Comparison of ENCODE assay signal across 8 cellular contexts in the genomic region with DNA sequence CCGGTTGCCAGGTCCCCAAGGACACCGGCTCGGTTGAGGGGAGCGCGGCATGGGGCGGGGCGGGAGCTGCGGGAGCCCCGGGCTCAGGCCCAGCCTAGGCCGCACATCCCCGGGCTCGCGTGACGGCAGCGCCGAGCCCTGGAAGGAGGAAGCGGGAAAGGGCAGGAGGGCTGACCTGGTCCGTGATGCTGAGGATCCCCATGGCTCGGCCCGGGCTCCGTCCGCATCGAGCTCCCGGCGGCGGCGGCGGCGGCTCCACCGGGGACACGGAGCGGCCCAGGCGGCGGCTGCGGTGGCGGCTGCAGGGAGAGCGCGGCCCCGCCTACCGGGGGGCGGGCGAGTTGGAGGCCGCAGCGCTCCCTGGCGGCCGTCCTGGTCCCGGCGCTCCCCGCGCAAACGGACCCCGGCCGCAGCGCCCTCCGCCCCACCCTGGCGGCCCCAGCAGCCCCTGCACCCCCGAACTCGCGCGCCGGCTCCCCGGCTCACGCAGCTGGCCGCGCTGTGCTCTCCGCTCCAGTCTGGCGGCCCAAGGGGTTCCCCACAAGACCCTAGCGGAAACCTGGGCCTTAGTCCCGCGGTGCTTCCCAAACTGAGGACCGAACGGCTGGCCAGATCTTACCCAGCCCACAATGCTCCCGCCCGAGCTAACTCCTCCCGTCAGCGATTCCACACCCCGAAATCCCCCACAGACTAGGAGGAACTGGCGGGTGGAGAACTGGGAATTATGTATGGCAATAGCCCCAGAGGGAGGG. TPM values are rescaled to one million over a fixed set of nuclear protein-coding genes. Genes with fewer than 3 reads are reported as not detected.
DNase-seq lines count a peak whose midpoint lies in the region; ATAC-seq and TF ChIP-seq lines count a peak whose summit lies in the region.

A gene (minus strand): TSS at position 317 of the 752 bp plus-strand sequence. CDS start 115 bp downstream, at position 202.

- POLR2A ChIA-PET in activated CD4-positive, alpha-beta memory T cell treated with anti-CD3 and anti-CD28 coated beads for 36 hours (lab: Charles Lee) = interaction anchor here (0.6 to 1.8 kb wide), 7 partner anchors 8 to 140 kb away, joined by 3 to 10 read pairs (median 4); a partner anchor contains a TSS

- H3K27me3 Mint-ChIP-seq in activated CD4-positive, alpha-beta memory T cell treated with anti-CD3 and anti-CD28 coated beads for 36 hours = no peaks in the 10 kb centered on the region

- H3K27ac ChIP-seq in C4-2B (peak within 1 kb of the TSS; percentile 80), lower lobe of right lung (peak within 1 kb of the TSS; percentile 86)

- ATAC-seq in HG03432 (IDR thresholded peaks at IDR 0.05; ENCODE audit: unreplicated experiment) = peak; percentile 92
- peak; percentile 98 for ATAC-seq in lower lobe of right lung

- peaks cover 19% of the 10 kb centered on the region for H3K4me1 Mint-ChIP-seq in activated CD4-positive, alpha-beta memory T cell treated with anti-CD3 and anti-CD28 coated beads for 36 hours (ENCODE audit: low read depth)

- H3K36me3 Mint-ChIP-seq in activated CD4-positive, alpha-beta memory T cell treated with anti-CD3 and anti-CD28 coated beads for 36 hours = peaks cover 12% of the 10 kb centered on the region

- H3K9me3 Mint-ChIP-seq in activated CD4-positive, alpha-beta memory T cell treated with anti-CD3 and anti-CD28 coated beads for 36 hours = no peaks in the 10 kb centered on the region

- peak within 1 kb of the TSS; percentile 96 for H3K4me3 ChIP-seq in lower lobe of right lung

- H3K27me3 ChIP-seq in lower lobe of right lung (ENCODE audit: low read depth) = no peaks in the 10 kb centered on the region

- peaks cover 31% of the 10 kb centered on the region for H3K4me1 ChIP-seq in lower lobe of right lung

- DNase-seq in GM19238 (ENCODE audit: insufficient read length, low spot score) (peak; percentile 94), NCI-H526 (lab: John Stamatoyannopoulos, UW) (peak; percentile 51 to 84), ecto neural progenitor cell (ENCODE audit: low spot score) (peak; percentile 93), lower lobe of right lung (peak; percentile 83)
- peak; percentile 82 for DNase-seq in activated CD4-positive, alpha-beta memory T cell treated with anti-CD3 and anti-CD28 coated beads for 36 hours
- DNase-seq in stimulated activated CD4-positive, alpha-beta T cell treated with anti-CD3 and anti-CD28 coated beads, TNF-alpha, amount 100 ng/mL, for 1 hour (ENCODE audit: low read depth in 3 of 3, low spot score in 1 of 3) = peak; percentile 34 to 74 (median 55)

- H3K4me3 Mint-ChIP-seq in activated CD4-positive, alpha-beta memory T cell treated with anti-CD3 and anti-CD28 coated beads for 36 hours = peak within 1 kb of the TSS; percentile 87

- TF ChIP-seq CTCF in C4-2B (conservative IDR thresholded peaks at IDR 0.05) (peak; percentile 96), lower lobe of right lung (IDR thresholded peaks at IDR 0.05) (peak; percentile 70)

- H3K9me3 ChIP-seq in lower lobe of right lung = no peaks in the 10 kb centered on the region

- peak within 1 kb of the TSS; percentile 81 for H3K27ac Mint-ChIP-seq in activated CD4-positive, alpha-beta memory T cell treated with anti-CD3 and anti-CD28 coated beads for 36 hours

- peaks cover 34% of the 10 kb centered on the region for H3K36me3 ChIP-seq in lower lobe of right lung

- intact Hi-C loops in activated CD4-positive, alpha-beta memory T cell treated with anti-CD3 and anti-CD28 coated beads for 36 hours (cut with micrococcal nuclease) = loop anchor here (1.0 to 5.0 kb wide), 5 partner anchors 8 to 139 kb away; a partner anchor contains a TSS
- intact Hi-C loops in lower lobe of right lung (cut with DNase I) = no loop called here

- CTCF ChIA-PET in activated CD4-positive, alpha-beta memory T cell treated with anti-CD3 and anti-CD28 coated beads for 36 hours (lab: Charles Lee) = interaction anchor here (0.6 to 4.6 kb wide), 39 partner anchors 8 to 529 kb away, joined by 3 to 21 read pairs (median 5); a partner anchor contains a TSS

RNA-seq across cellular contexts. Expression of the gene that starts here (rescaled TPM):
- total RNA-seq in activated CD4-positive, alpha-beta memory T cell treated with anti-CD3 and anti-CD28 coated beads for 36 hours = 10 to 100 TPM; 34.1 to 37.0 TPM
- total RNA-seq in lower lobe of right lung = 27.8 TPM

Comparison
In these comparisons a context has a peak if more than half of its experiments do, and no peak if none do; other contexts are left out.
1. Peak in every context shown above with its lines: DNase-seq, ATAC-seq, H3K4me3 ChIP-seq and H3K27ac ChIP-seq.